Comparison of ENCODE assay signal across 8 cellular contexts in the genomic region with DNA sequence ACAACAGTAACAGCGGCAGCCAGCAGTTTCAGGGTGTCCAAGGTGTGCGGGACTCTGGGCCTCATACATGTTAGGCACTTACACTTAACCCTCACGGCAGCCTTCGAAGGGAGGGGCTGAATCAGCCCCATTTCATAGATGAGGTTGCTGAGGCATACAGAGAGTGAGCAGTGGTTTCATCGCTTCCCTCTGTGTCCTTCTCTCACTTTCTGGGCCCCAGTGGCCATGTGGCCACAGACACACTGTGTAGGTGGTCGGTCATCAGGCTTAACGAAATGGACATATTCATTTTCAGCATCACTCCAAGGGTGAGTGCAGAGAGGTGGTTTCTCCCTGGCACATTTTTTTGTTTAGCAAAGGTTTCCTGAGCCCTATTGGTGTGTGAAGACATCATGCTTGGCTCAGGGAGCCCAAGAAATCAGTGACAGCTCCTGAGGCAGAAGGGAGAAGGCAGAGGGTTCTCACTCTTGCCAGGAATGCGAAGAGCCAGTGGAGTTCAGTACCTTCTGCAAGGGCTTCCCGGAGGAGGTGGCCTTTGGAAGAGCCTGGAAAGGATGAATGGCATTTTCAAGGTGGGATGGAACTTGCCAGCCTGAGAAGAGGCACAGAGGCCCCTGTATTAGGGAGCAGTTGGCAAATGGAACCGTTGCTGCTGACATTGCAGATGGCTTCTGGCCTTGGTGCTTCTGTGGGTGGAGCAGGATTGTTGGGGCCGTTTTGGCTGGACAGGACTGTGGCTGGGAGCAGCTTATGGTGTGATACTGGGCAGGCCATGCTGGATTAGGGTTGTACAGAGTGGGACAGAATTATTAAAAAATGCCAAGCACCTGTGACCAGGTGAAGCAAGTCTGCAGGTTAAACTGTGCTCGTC.
DNase-seq lines count a peak whose midpoint lies in the region; ATAC-seq and TF ChIP-seq lines count a peak whose summit lies in the region.

No MANE protein-coding gene starts in this region.

- H3K4me2 ChIP-seq in SU-DHL-6 (ENCODE audit: low read depth, low read length, poor library complexity, severe bottlenecking): peak overlapping the region; percentile 31
- no peak overlapping the region for H3K4me2 ChIP-seq in PC-9

- no peaks in the 10 kb centered on the region for H3K79me2 ChIP-seq in SU-DHL-6 (ENCODE audit: insufficient read depth, low read length)
- no peaks in the 10 kb centered on the region for H3K79me2 ChIP-seq in PC-9 (ENCODE audit: low read depth)

- H2AFZ ChIP-seq in SU-DHL-6 (ENCODE audit: low read depth, low read length, severe bottlenecking): peak overlapping the region; percentile 79
- H2AFZ ChIP-seq in PC-9: no peak overlapping the region

- no peak overlapping the region for H3K4me3 ChIP-seq in SU-DHL-6 (ENCODE audit: insufficient read depth, low read length, poor library complexity, severe bottlenecking)
- no peak overlapping the region for H3K4me3 ChIP-seq in vagina
- no peak overlapping the region for H3K4me3 ChIP-seq in PC-9

- H3K36me3 ChIP-seq in SU-DHL-6 (ENCODE audit: low read length) (no peaks in the 10 kb centered on the region), vagina (peaks cover 0 to 12% of the 10 kb centered on the region in 2 donors), PC-9 (ENCODE audit: low read depth) (no peaks in the 10 kb centered on the region)

- intact Hi-C loops in left ventricle myocardium superior (cut with micrococcal nuclease): no loop called here
- intact Hi-C loops in vagina (cut with DNase I): no loop called here
- intact Hi-C loops in PC-9 (cut with micrococcal nuclease; ENCODE audit: unreplicated experiment): no loop called here

- TF ChIP-seq CTCF in SU-DHL-6 (IDR thresholded peaks at IDR 0.05; ENCODE audit: insufficient read depth, low read length, poor library complexity, severe bottlenecking) (no peak), vagina (IDR thresholded peaks at IDR 0.05) (no peak), PC-9 (conservative IDR thresholded peaks at IDR 0.05) (no peak)

- CTCF ChIA-PET in PC-9 (lab: Charles Lee): no interaction called here

- H3K9me2 ChIP-seq in SU-DHL-6 (replicated peaks; ENCODE audit: insufficient read depth, low read length) (no peaks in the 10 kb centered on the region), PC-9 (ENCODE audit: insufficient read depth) (no peaks in the 10 kb centered on the region)

- no TSS peak for BruUV-seq in PC-9 (replicated peaks; lab: Mats Ljungman, UMichigan)

- peak overlapping the region; percentile 39; the same call in 1 of the 2 replicates for H3K9ac ChIP-seq in SU-DHL-6 (ENCODE audit: low read length)

- no peaks in the 10 kb centered on the region for H3K9me3 ChIP-seq in SU-DHL-6 (ENCODE audit: insufficient read depth, low read length)
- H3K9me3 ChIP-seq in vagina: no peaks in the 10 kb centered on the region
- no peaks in the 10 kb centered on the region for H3K9me3 ChIP-seq in PC-9 (ENCODE audit: insufficient read depth, low read depth)

- H3K27ac ChIP-seq in SU-DHL-6 (ENCODE audit: low read depth, low read length) (peak overlapping the region; percentile 50), vagina (peak overlapping the region; percentile 63), PC-9 (no peak overlapping the region)

- H3F3A ChIP-seq in SU-DHL-6 (ENCODE audit: insufficient read depth): no peaks in the 10 kb centered on the region
- no peaks in the 10 kb centered on the region; the same call in 1 of the 2 replicates for H3F3A ChIP-seq in PC-9 (ENCODE audit: insufficient read depth, low read depth)

- H3K27me3 ChIP-seq in SU-DHL-6 (ENCODE audit: low read length) (no peaks in the 10 kb centered on the region), vagina (no peaks in the 10 kb centered on the region), PC-9 (ENCODE audit: insufficient read depth, low read depth) (no peaks in the 10 kb centered on the region)

- H4K20me1 ChIP-seq in SU-DHL-6 (ENCODE audit: low read depth, low read length): no peaks in the 10 kb centered on the region
- no peaks in the 10 kb centered on the region for H4K20me1 ChIP-seq in PC-9 (ENCODE audit: insufficient read depth)

- no peak for TF ChIP-seq POLR2A in vagina (IDR thresholded peaks at IDR 0.05)

- DNase-seq in left ventricle myocardium superior (no peak), vagina (ENCODE audit: extremely low spot score in 2 of 2) (no peak), NCI-H2171 (lab: John Stamatoyannopoulos, UW) (no peak), PC-9 (no peak), DMS53 treated with DMSO at 0.1 percent for 48 hours (lab: John Stamatoyannopoulos, UW; ENCODE audit: unreplicated experiment) (no peak)

- POLR2A ChIA-PET in PC-9 (lab: Charles Lee; ENCODE audit: unreplicated experiment): no interaction called here

- ATAC-seq in GM18870 (IDR thresholded peaks at IDR 0.05; ENCODE audit: unreplicated experiment) (peak; percentile 73), HG02642 (IDR thresholded peaks at IDR 0.05; ENCODE audit: poor library complexity, unreplicated experiment) (peak; percentile 48), left ventricle myocardium superior (peak; percentile 29)

- H3K4me1 ChIP-seq in vagina: peaks cover 37% of the 10 kb centered on the region
- H3K4me1 ChIP-seq in PC-9 (replicated peaks; ENCODE audit: insufficient read depth): peaks cover 28% of the 10 kb centered on the region
